Comparison of ENCODE assay signal across 23 cellular contexts in genomic region chr6:157268396-157268795, GRCh38. TPM values are rescaled to one million over a fixed set of nuclear protein-coding genes. Genes with fewer than 3 reads are reported as not detected.
DNase-seq lines count a peak whose midpoint lies in the region; ATAC-seq and TF ChIP-seq lines count a peak whose summit lies in the region.
"Had no signal": no experiment of that assay in that cellular context is flagged by ENCODE, and none has a peak within 500 bp of the region (broad histone marks: within the 10 kb centered on the region; RNA-seq: fewer than 3 reads in every experiment).

No MANE protein-coding gene starts in this region.

- H3K4me1 ChIP-seq in heart right ventricle: peaks cover 8 to 55% (median 31%) of the 10 kb centered on the region in 9 donors
- H3K4me1 ChIP-seq in liver (ENCODE audit: control insufficient read depth in 4 of 4, insufficient read depth in 4 of 4, low read length in 3 of 4): peaks cover 0 to 16% (median 0%) of the 10 kb centered on the region in 4 donors
- H3K4me1 ChIP-seq in sigmoid colon: peaks cover 0 to 17% (median 14%) of the 10 kb centered on the region in 4 donors
- peaks cover 7% of the 10 kb centered on the region for H3K4me1 ChIP-seq in mucosa of descending colon (ENCODE audit: low read depth)

- ATAC-seq in heart right ventricle: no peak
- ATAC-seq in left ventricle myocardium superior: no peak
- ATAC-seq in HG02610 (IDR thresholded peaks at IDR 0.05; ENCODE audit: unreplicated experiment): no peak
- no peak for ATAC-seq in mucosa of descending colon
- ATAC-seq: GM12878 had no signal

- no peak for TF ChIP-seq CTCF in heart right ventricle (IDR thresholded peaks at IDR 0.05)
- TF ChIP-seq CTCF in liver (IDR thresholded peaks at IDR 0.05; ENCODE audit: low read depth, low read length, missing input control): no peak
- TF ChIP-seq CTCF in sigmoid colon (IDR thresholded peaks at IDR 0.05): no peak
- no peak for TF ChIP-seq CTCF in mucosa of descending colon (IDR thresholded peaks at IDR 0.05)

- H3K9ac ChIP-seq in liver (ENCODE audit: low read depth in 1 of 2, low read length in 2 of 2): no peak overlapping the region

- H3K27me3 ChIP-seq in heart right ventricle (no peaks in the 10 kb centered on the region), liver (ENCODE audit: control insufficient read depth in 4 of 4, insufficient read depth in 4 of 4, low read length in 3 of 4) (no peaks in the 10 kb centered on the region), sigmoid colon (no peaks in the 10 kb centered on the region)

- intact Hi-C loops in heart right ventricle (cut with DNase I): loop anchor here in 1 of 10 donors (2.0 kb wide), 1 partner anchor 42 kb away; no protein-coding TSS in a partner anchor
- intact Hi-C loops in left ventricle myocardium superior (cut with micrococcal nuclease): no loop called here
- intact Hi-C loops in sigmoid colon (cut with DNase I): no loop called here
- intact Hi-C loops in mucosa of descending colon (cut with DNase I, micrococcal nuclease): no loop called here

- TF ChIP-seq RAD21 in liver (IDR thresholded peaks at IDR 0.05): no peak

- H3K4me3 ChIP-seq in heart right ventricle (no peak overlapping the region), liver (ENCODE audit: low read depth in 1 of 3, low read length in 3 of 3) (no peak overlapping the region), sigmoid colon (no peak overlapping the region), mucosa of descending colon (no peak overlapping the region)
- H3K4me3 ChIP-seq: GM12878 had no signal

- H3K36me3 ChIP-seq in heart right ventricle (no peaks in the 10 kb centered on the region), liver (ENCODE audit: control insufficient read depth in 4 of 4, insufficient read depth in 3 of 4, low read depth in 1 of 4, low read length in 3 of 4) (no peaks in the 10 kb centered on the region), sigmoid colon (no peaks in the 10 kb centered on the region), mucosa of descending colon (ENCODE audit: low read depth) (no peaks in the 10 kb centered on the region)
- H3K36me3 ChIP-seq: WERI-Rb-1 had no signal

- TF ChIP-seq POLR2A in sigmoid colon (IDR thresholded peaks at IDR 0.05): no peak

- 94 to 95% methylated on average over 6 of the region's 6 CpGs for WGBS in heart right ventricle, 2 donors
- WGBS in liver: 95% methylated on average over 6 of the region's 6 CpGs
- WGBS in sigmoid colon, 2 donors: 94 to 95% methylated on average over 6 of the region's 6 CpGs

- no peak for TF ChIP-seq EP300 in sigmoid colon (IDR thresholded peaks at IDR 0.05)

- peak overlapping the region in 9 of 10 donors; percentile 57 to 88 (median 75) for H3K27ac ChIP-seq in heart right ventricle
- H3K27ac ChIP-seq in liver (ENCODE audit: low read depth in 1 of 2, low read length in 2 of 2): peak overlapping the region; percentile 57 to 60
- H3K27ac ChIP-seq in sigmoid colon: peak overlapping the region in 3 of 4 donors; percentile 67 to 79 (median 69)
- H3K27ac ChIP-seq: C4-2B, WERI-Rb-1 had no signal

- no peaks in the 10 kb centered on the region for H3K9me3 ChIP-seq in heart right ventricle
- H3K9me3 ChIP-seq in liver (ENCODE audit: control insufficient read depth in 4 of 4, low read length in 3 of 4): no peaks in the 10 kb centered on the region
- no peaks in the 10 kb centered on the region for H3K9me3 ChIP-seq in sigmoid colon
- no peaks in the 10 kb centered on the region for H3K9me3 ChIP-seq in mucosa of descending colon

- no peak for DNase-seq in heart right ventricle
- DNase-seq in left ventricle myocardium superior: no peak
- no peak for DNase-seq in sigmoid colon
- no peak for DNase-seq in mucosa of descending colon
- DNase-seq in D341Med (ENCODE audit: low spot score): no peak
- no peak for DNase-seq in DMS153 treated with DMSO at 0.1 percent for 48 hours (lab: John Stamatoyannopoulos, UW; ENCODE audit: unreplicated experiment)
- DNase-seq: activated CD4-positive, alpha-beta T cell treated with anti-CD3 and anti-CD28 coated beads, Interleukin-2, amount 50 U/mL, for 48 hours; activated naive CD4-positive, alpha-beta T cell treated with anti-CD3 and anti-CD28 coated beads, Interleukin-2, amount 10 ng/mL, durations not matched to agents 7 days and 5 days; H7; hippocampal formation; islet precursor cell; NCI-H1436; NCI-H2171 treated with DMSO at 0.1 percent for 48 hours; NCI-H69; nucleus accumbens; stimulated activated CD4-positive, alpha-beta T cell treated with anti-CD3 and anti-CD28 coated beads, Interleukin-1b, Interleukin-23, amount 100 ng/mL, for 48 hours; stimulated activated naive CD4-positive, alpha-beta T cell treated with Interleukin-2 at 50 U/mL for 16 hours; T-helper 2 cell; WERI-Rb-1 had no signal

TF ChIP-seq in liver, 16 proteins besides CTCF, POLR2A, EP300 and RAD21:
- TF ChIP-seq FOXA2 (IDR thresholded peaks at IDR 0.05) (no peak), NR2F2 (IDR thresholded peaks at IDR 0.05) (no peak), HNF4A (conservative IDR thresholded peaks at IDR 0.05) (no peak), ZBTB33 (IDR thresholded peaks at IDR 0.05) (no peak), MAX (IDR thresholded peaks at IDR 0.05) (no peak), HNF4G (IDR thresholded peaks at IDR 0.05) (no peak), EGR1 (IDR thresholded peaks at IDR 0.05; ENCODE audit: low read depth in 2 of 2) (no peak), TAF1 (conservative IDR thresholded peaks at IDR 0.05) (no peak), SP1 (IDR thresholded peaks at IDR 0.05) (no peak), RXRA (IDR thresholded peaks at IDR 0.05) (no peak), GABPA (IDR thresholded peaks at IDR 0.05 in 1 of 2, conservative IDR thresholded peaks at IDR 0.05 in 1 of 2) (no peak), REST (IDR thresholded peaks at IDR 0.05) (no peak), ATF3 (IDR thresholded peaks at IDR 0.05) (no peak), FOXA1 (IDR thresholded peaks at IDR 0.05) (no peak), YY1 (IDR thresholded peaks at IDR 0.05) (no peak), JUND (IDR thresholded peaks at IDR 0.05) (no peak)

RNA-seq across cellular contexts. Expression of gene TMEM242, which starts 54.9 kb away (rescaled TPM):
- total RNA-seq in heart right ventricle: 10 to 100 TPM; 12.5 to 18.7 (median 16.7) TPM
- polyA plus RNA-seq in heart right ventricle: 10 to 100 TPM in 1 of 2 donors, 1 to 10 TPM in 1; 8.9 to 14.2 TPM
- 19.4 TPM for total RNA-seq in left ventricle myocardium superior
- 1 to 10 TPM; 6.0 to 6.2 TPM for total RNA-seq in liver
- 10 to 100 TPM in 1 of 2 donors, 1 to 10 TPM in 1; 3.7 to 10.2 TPM for polyA plus RNA-seq in liver
- total RNA-seq in sigmoid colon: 10 to 100 TPM in 1 of 4 donors, 1 to 10 TPM in 3; 6.1 to 10.0 (median 7.7) TPM
- polyA plus RNA-seq in sigmoid colon: 1 to 10 TPM; 1.8 to 6.9 (median 3.5) TPM
- 10 to 100 TPM; 10.0 to 14.1 (median 13.4) TPM for total RNA-seq in mucosa of descending colon
